8 cellular contexts compared by ENCODE assay signal in genomic region chr18:76380791-76381405, GRCh38.
DNase-seq lines count a peak whose midpoint lies in the region; ATAC-seq and TF ChIP-seq lines count a peak whose summit lies in the region.

No MANE protein-coding gene starts in this region.

- H3K9me3 Mint-ChIP-seq in CD14-positive monocyte (no peaks in the 10 kb centered on the region), MCF 10A (ENCODE audit: unreplicated experiment) (no peaks in the 10 kb centered on the region)

- no peaks in the 10 kb centered on the region for H3K9me3 ChIP-seq in lower lobe of right lung

- peaks cover 40 to 62% of the 10 kb centered on the region in 2 donors for H3K36me3 Mint-ChIP-seq in CD14-positive monocyte
- H3K36me3 Mint-ChIP-seq in MCF 10A (ENCODE audit: insufficient read depth, unreplicated experiment) = peaks cover 15% of the 10 kb centered on the region

- no TSS peak for BruUV-seq in MCF 10A (replicated peaks; lab: Mats Ljungman, UMichigan)

- H3K27ac Mint-ChIP-seq in CD14-positive monocyte = peak overlapping the region in 2 of 7 donors; percentile 28 to 46
- peak overlapping the region; percentile 75 for H3K27ac Mint-ChIP-seq in MCF 10A (ENCODE audit: low read depth, unreplicated experiment)

- H3K27me3 Mint-ChIP-seq in CD14-positive monocyte (ENCODE audit: low read depth in 3 of 3) (no peaks in the 10 kb centered on the region), MCF 10A (ENCODE audit: insufficient read depth, unreplicated experiment) (no peaks in the 10 kb centered on the region)

- ATAC-seq in HG02678 (IDR thresholded peaks at IDR 0.05; ENCODE audit: unreplicated experiment) (peak; percentile 40), lower lobe of right lung (no peak), GM19023 (IDR thresholded peaks at IDR 0.05; ENCODE audit: unreplicated experiment) (no peak)

- peaks cover 26% of the 10 kb centered on the region for H3K36me3 ChIP-seq in lower lobe of right lung

- DNase-seq in CD14-positive monocyte (ENCODE audit: low spot score) = no peak
- DNase-seq in MCF 10A (ENCODE audit: unreplicated experiment) = no peak
- no peak for DNase-seq in lower lobe of right lung
- DNase-seq in COLO829 (ENCODE audit: low spot score) = no peak
- DNase-seq in foreskin melanocyte = no peak
- DNase-seq in kidney glomerular epithelial cell (lab: John Stamatoyannopoulos, UW) = no peak

- intact Hi-C loops in CD14-positive monocyte (cut with micrococcal nuclease) (no loop called here), MCF 10A (cut with micrococcal nuclease) (no loop called here), lower lobe of right lung (cut with DNase I) (no loop called here)

- POLR2A ChIA-PET in MCF 10A (lab: Yijun Ruan, JAX) = no interaction called here

- peaks cover 7% of the 10 kb centered on the region for H3K4me1 ChIP-seq in lower lobe of right lung

- no peak overlapping the region for H3K4me3 Mint-ChIP-seq in CD14-positive monocyte
- H3K4me3 Mint-ChIP-seq in MCF 10A (ENCODE audit: unreplicated experiment) = no peak overlapping the region

- H3K4me1 Mint-ChIP-seq in CD14-positive monocyte (peaks cover 20% of the 10 kb centered on the region), MCF 10A (ENCODE audit: insufficient read depth, unreplicated experiment) (peaks cover 2% of the 10 kb centered on the region)

- no peak overlapping the region for H3K27ac ChIP-seq in lower lobe of right lung

- no peaks in the 10 kb centered on the region for H3K27me3 ChIP-seq in lower lobe of right lung (ENCODE audit: low read depth)

- CTCF ChIA-PET in MCF 10A (lab: Yijun Ruan, JAX) = interaction anchor here (0.6 to 1.4 kb wide), 3 partner anchors 16 to 1092 kb away, joined by 4 to 7 read pairs (median 4); no protein-coding TSS in a partner anchor

- TF ChIP-seq CTCF in CD14-positive monocyte (IDR thresholded peaks at IDR 0.05) = peak; percentile 36
- no peak for TF ChIP-seq CTCF in MCF 10A (IDR thresholded peaks at IDR 0.05; ENCODE audit: unreplicated experiment)
- peak; percentile 21 for TF ChIP-seq CTCF in lower lobe of right lung (IDR thresholded peaks at IDR 0.05)

- H3K4me3 ChIP-seq in lower lobe of right lung = no peak overlapping the region
